ENCODE assay signal across 24 cellular contexts in the genomic region with DNA sequence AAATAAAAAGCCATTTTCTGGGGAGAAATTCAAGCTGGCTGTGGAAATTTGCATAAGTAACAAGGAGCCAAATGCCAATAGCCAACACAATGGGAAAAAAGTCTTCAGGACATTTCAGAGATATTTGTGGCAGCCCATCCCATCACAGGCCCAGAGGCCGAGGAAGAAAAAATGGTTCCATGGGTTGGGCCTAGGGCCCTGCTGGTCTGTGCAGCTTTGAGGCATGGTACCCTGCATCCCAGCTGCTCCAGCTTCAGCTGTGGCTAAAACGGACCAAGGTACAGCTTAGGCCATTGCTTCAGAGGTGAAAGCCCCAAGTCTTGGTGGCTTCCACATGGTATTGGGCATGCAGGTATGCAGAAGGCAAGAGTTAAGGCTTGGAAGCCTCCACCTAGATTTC.
"Had no signal": no experiment of that assay in that cellular context is flagged by ENCODE, and none has a peak within 500 bp of the region (broad histone marks: within the 10 kb centered on the region; RNA-seq: fewer than 3 reads in every experiment).

No MANE protein-coding gene starts in this region.

- H3K9me3 ChIP-seq: testis, thoracic aorta, thyroid gland, upper lobe of right lung, uterus, vagina had no signal

- H3K36me3 ChIP-seq: stomach, suprapubic skin, thoracic aorta, thyroid gland, tibial artery, tibial nerve, transverse colon, upper lobe of left lung, upper lobe of right lung, uterus, vagina had no signal

- H3K4me1 ChIP-seq: stomach, suprapubic skin, testis, thyroid gland, tibial artery, tibial nerve, transverse colon, upper lobe of left lung, upper lobe of right lung, uterus, vagina had no signal

- H3K4me3 ChIP-seq: stomach, suprapubic skin, testis, thoracic aorta, thyroid gland, tibial artery, tibial nerve, transverse colon, upper lobe of left lung, upper lobe of right lung, uterus, vagina had no signal

- H3K27ac ChIP-seq: stomach, suprapubic skin, testis, thoracic aorta, thyroid gland, tibial artery, tibial nerve, transverse colon, upper lobe of left lung, upper lobe of right lung, uterus, vagina had no signal

- DNase-seq: stimulated activated CD4-positive, alpha-beta T cell treated with anti-CD3 and anti-CD28 coated beads, Interleukin-2, amount 100 ng/mL, for 48 hours; stimulated activated CD4-positive, alpha-beta T cell treated with anti-CD3 and anti-CD28 coated beads, Interleukin-4, amount 100 ng/mL, for 1 hour; stimulated activated CD4-positive, alpha-beta T cell treated with anti-CD3 and anti-CD28 coated beads, Interleukin-4, amount 100 ng/mL, for 24 hours; stimulated activated CD4-positive, alpha-beta T cell treated with anti-CD3 and anti-CD28 coated beads, Interleukin-4, amount 100 ng/mL, for 4 hours; stimulated activated CD8-positive, alpha-beta memory T cell treated with anti-CD3 and anti-CD28 coated beads, Interleukin-4, amount 100 ng/mL, for 48 hours; stimulated activated naive B cell treated with anti-CD40 and anti-IgM and Interleukin-4, amounts not matched to agents 10 μg/mL and 1 μg/mL and 100 μg/mL, for 72 hours; stimulated activated naive CD4-positive, alpha-beta T cell; stimulated activated naive CD4-positive, alpha-beta T cell treated with Interleukin-2 at 50 U/mL for 16 hours; stimulated activated naive CD8-positive, alpha-beta T cell treated with anti-CD3 and anti-CD28 coated beads, Interleukin-15, amount 100 ng/mL, for 72 hours; stimulated activated naive CD8-positive, alpha-beta T cell treated with anti-CD3 and anti-CD28 coated beads, Interleukin-15, Interleukin-2, amounts not matched to agents 100 U/mL and 50 U/mL, for 24 hours; stomach; substantia nigra; testis; thyroid gland; tibial artery; transverse colon; trophoblast cell; upper lobe of left lung; upper lobe of right lung; uterus had no signal
